15 cellular contexts compared by ENCODE assay signal in the genomic region with DNA sequence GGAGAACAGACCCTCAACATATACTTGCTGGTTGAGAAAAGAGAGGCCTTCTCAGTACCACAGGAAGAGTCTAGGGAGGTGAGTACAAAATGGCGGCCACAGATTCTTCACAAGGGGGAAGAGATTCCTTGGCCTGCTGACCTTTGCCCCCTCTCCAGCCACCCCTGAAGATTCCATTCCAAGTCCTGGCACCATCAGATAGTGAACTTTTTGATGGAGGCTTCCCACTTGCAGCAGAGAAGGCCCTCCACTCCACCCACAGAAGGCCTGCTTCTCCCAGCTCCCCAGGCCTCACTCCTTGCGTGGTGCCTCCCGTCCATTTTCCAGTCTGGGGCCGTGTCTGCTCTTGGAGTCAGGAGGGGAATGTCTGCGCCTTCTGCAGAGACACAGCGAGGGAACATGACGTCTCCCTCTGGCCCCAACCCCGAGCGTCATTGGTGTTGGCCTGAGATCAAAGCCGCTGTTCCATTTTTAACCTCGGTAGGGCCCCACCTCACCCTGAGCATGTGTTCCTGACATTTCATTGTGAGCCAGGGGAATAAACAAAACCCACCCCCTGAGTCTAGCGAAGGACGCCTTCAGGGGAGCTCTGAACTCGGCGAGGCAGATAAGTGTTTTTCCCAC.
A peak's percentile ranks its signal among the peaks of the same experiment; 100 is the strongest.
DNase-seq lines count a peak whose midpoint lies in the region; TF ChIP-seq lines count a peak whose summit lies in the region.
"Had no signal": no experiment of that assay in that cellular context is flagged by ENCODE, and none has a peak within 500 bp of the region (broad histone marks: within the 10 kb centered on the region; RNA-seq: fewer than 3 reads in every experiment).

No MANE protein-coding gene starts in this region.

- no peak for TF ChIP-seq CTCF in astrocyte of the spinal cord (IDR thresholded peaks at IDR 0.05; ENCODE audit: low read depth, low read length)
- TF ChIP-seq CTCF in cardiac muscle cell (IDR thresholded peaks at IDR 0.05; ENCODE audit: low read depth, low read length), result no peak
- no peak for TF ChIP-seq CTCF in type B pancreatic cell (conservative IDR thresholded peaks at IDR 0.05)

- no peaks in the 10 kb centered on the region for H3K9me3 ChIP-seq in cardiac muscle cell (ENCODE audit: low read depth)

- peaks cover 39% of the 10 kb centered on the region for H3K4me1 Mint-ChIP-seq in type B pancreatic cell (ENCODE audit: unreplicated experiment)
- H3K4me1 Mint-ChIP-seq: activated CD8-positive, alpha-beta memory T cell treated with anti-CD3 and anti-CD28 coated beads, Interleukin-2, amount 10 ng/mL, durations not matched to agents 7 days and 5 days; naive thymus-derived CD8-positive, alpha-beta T cell had no signal

- H3K27me3 Mint-ChIP-seq in type B pancreatic cell, result no peaks in the 10 kb centered on the region
- H3K27me3 Mint-ChIP-seq: activated CD8-positive, alpha-beta memory T cell treated with anti-CD3 and anti-CD28 coated beads, Interleukin-2, amount 10 ng/mL, durations not matched to agents 7 days and 5 days had no signal

- H3K27ac Mint-ChIP-seq in type B pancreatic cell, result peak overlapping the region; percentile 81
- H3K27ac Mint-ChIP-seq: activated CD8-positive, alpha-beta memory T cell treated with anti-CD3 and anti-CD28 coated beads, Interleukin-2, amount 10 ng/mL, durations not matched to agents 7 days and 5 days; naive thymus-derived CD8-positive, alpha-beta T cell had no signal

- DNase-seq in astrocyte of the spinal cord (ENCODE audit: low read depth, low spot score) (peak; percentile 88), cardiac muscle cell (ENCODE audit: low read depth in 1 of 2, low spot score in 1 of 2) (peak; percentile 35 to 51), mucosa of gallbladder (ENCODE audit: low spot score) (peak; percentile 21), type B pancreatic cell (ENCODE audit: extremely low spot score, unreplicated experiment) (no peak), H7 (no peak), NCI-H1694 (lab: John Stamatoyannopoulos, UW) (no peak), NOMO-1 (lab: John Stamatoyannopoulos, UW; ENCODE audit: unreplicated experiment in 2 of 2) (no peak)
- DNase-seq: activated CD4-positive, CD25-positive, alpha-beta regulatory T cell treated with anti-CD3 and anti-CD28 coated beads, Interleukin-2, amount 50 U/mL, for 72 hours; activated CD8-positive, alpha-beta memory T cell treated with anti-CD3 and anti-CD28 coated beads, Interleukin-2, amount 10 ng/mL, durations not matched to agents 7 days and 5 days; activated gamma-delta T cell; aorta; Calu3; GM23248; naive thymus-derived CD8-positive, alpha-beta T cell; NCI-H1417 had no signal

- H3K36me3 Mint-ChIP-seq in type B pancreatic cell, result no peaks in the 10 kb centered on the region
- H3K36me3 Mint-ChIP-seq: activated CD8-positive, alpha-beta memory T cell treated with anti-CD3 and anti-CD28 coated beads, Interleukin-2, amount 10 ng/mL, durations not matched to agents 7 days and 5 days; naive thymus-derived CD8-positive, alpha-beta T cell had no signal

- H3K4me1 ChIP-seq in cardiac muscle cell (ENCODE audit: low read depth), result peaks cover 13% of the 10 kb centered on the region

- no peak overlapping the region for H3K4me3 ChIP-seq in astrocyte of the spinal cord (ENCODE audit: low read depth, low read length)
- H3K4me3 ChIP-seq in cardiac muscle cell, result no peak overlapping the region
- H3K4me3 ChIP-seq in H7 (ENCODE audit: insufficient read depth, low read depth, low read length), result no peak overlapping the region
- H3K4me3 ChIP-seq: GM23248 had no signal

- no peaks in the 10 kb centered on the region for H3K9me3 Mint-ChIP-seq in type B pancreatic cell

- peak overlapping the region; percentile 63 for H3K4me3 Mint-ChIP-seq in type B pancreatic cell
- H3K4me3 Mint-ChIP-seq: activated CD8-positive, alpha-beta memory T cell treated with anti-CD3 and anti-CD28 coated beads, Interleukin-2, amount 10 ng/mL, durations not matched to agents 7 days and 5 days; naive thymus-derived CD8-positive, alpha-beta T cell had no signal

- H3K36me3 ChIP-seq in cardiac muscle cell, result no peaks in the 10 kb centered on the region
- H3K36me3 ChIP-seq in H7 (replicated peaks; ENCODE audit: control insufficient read depth, insufficient read depth, low read length), result no peaks in the 10 kb centered on the region

- H3K27ac ChIP-seq in cardiac muscle cell, result no peak overlapping the region
- H3K27ac ChIP-seq: GM23248 had no signal

- no peaks in the 10 kb centered on the region for H3K27me3 ChIP-seq in cardiac muscle cell
- H3K27me3 ChIP-seq in H7 (ENCODE audit: control insufficient read depth, insufficient read depth, low read length), result no peaks in the 10 kb centered on the region

- in situ Hi-C loops in astrocyte of the spinal cord (cut with HindIII; ENCODE audit: low sequenced_read_pairs), result no loop called here

Comparison
In these comparisons a context has a peak if more than half of its experiments do, and no peak if none do; other contexts are left out.
1. DNase-seq: peak in astrocyte of the spinal cord (single experiment), cardiac muscle cell (2 of 2) and mucosa of gallbladder (single experiment); none in type B pancreatic cell (single experiment), H7 (single experiment), NCI-H1694 (single experiment) and NOMO-1 (0 of 2).